ENCODE assay signal across 35 cellular contexts in genomic region chr13:99782669-99783068, GRCh38.
"Had no signal": no experiment of that assay in that cellular context is flagged by ENCODE, and none has a peak within 500 bp of the region (broad histone marks: within the 10 kb centered on the region; RNA-seq: fewer than 3 reads in every experiment).

No MANE protein-coding gene starts in this region.

- H3K27me3 ChIP-seq: MG63 had no signal

- DNase-seq: Karpas-422, Kasumi-1, MG63, MM.1S, MV-4-11, NCI-H1048, NCI-H1092, NCI-H1092 treated with DMSO at 0.1 percent for 48 hours, NCI-H1105, NCI-H1105 treated with DMSO at 0.1 percent for 48 hours, NCI-H1417, NCI-H1417 treated with DMSO at 0.1 percent for 48 hours, NCI-H1436, NCI-H1436 treated with DMSO at 0.1 percent for 48 hours, NCI-H146, NCI-H1694, NCI-H1694 treated with DMSO at 0.1 percent for 48 hours, NCI-H187, NCI-H187 treated with DMSO at 0.1 percent for 48 hours, NCI-H1930, NCI-H2029, NCI-H2029 treated with DMSO at 0.1 percent for 48 hours, NCI-H2081, NCI-H2081 treated with DMSO at 0.1 percent for 48 hours, NCI-H2107, NCI-H2171, NCI-H2171 treated with DMSO at 0.1 percent for 48 hours, NCI-H2227 treated with DMSO at 0.1 percent for 48 hours, NCI-H226, NCI-H345, NCI-H446, NCI-H446 treated with DMSO at 0.1 percent for 48 hours, NCI-H510A, NCI-H510A treated with DMSO at 0.1 percent for 48 hours, NCI-H524 had no signal

- H3K36me3 ChIP-seq: MG63 had no signal

- H3K4me3 ChIP-seq: MG63 had no signal
